12 cellular contexts compared by ENCODE assay signal in the genomic region with DNA sequence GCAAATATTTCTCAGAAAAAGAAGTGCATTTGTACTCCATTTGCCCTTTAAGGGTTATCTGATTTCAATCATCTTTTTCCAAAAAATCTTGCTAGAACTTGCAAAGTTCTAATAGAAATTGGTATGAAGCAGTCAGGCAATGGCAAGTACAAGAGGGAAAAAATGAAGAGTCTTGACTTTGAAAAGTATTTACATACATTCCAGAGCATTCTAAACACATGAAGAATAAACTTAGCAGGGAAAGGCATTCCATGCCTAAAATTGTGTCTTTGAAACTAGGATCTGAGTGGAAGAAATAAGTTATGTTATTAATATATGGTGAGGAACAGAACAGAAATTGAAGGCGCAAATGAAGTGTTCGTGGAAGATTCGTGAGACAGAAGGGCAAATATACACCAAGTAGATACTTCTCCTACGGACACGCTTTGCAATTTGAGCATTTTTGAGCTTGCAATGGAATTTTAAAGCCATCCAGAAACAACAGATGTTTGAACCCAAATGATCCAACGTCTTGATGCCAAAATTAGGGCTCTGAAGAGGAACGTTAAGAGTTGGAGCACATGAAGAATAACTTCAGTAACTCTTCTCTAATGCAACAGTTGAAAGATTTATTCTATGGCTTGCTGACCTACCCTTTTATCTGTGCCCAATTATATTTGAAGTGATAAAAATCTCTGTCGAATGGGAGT.
"Had no signal": no experiment of that assay in that cellular context is flagged by ENCODE, and none has a peak within 500 bp of the region (broad histone marks: within the 10 kb centered on the region; RNA-seq: fewer than 3 reads in every experiment).

No MANE protein-coding gene starts in this region.

- DNase-seq: activated CD4-positive, CD25-positive, alpha-beta regulatory T cell; activated CD8-positive, alpha-beta memory T cell treated with anti-CD3 and anti-CD28 coated beads, Interleukin-2, amount 10 ng/mL, durations not matched to agents 7 days and 5 days; activated effector memory CD4-positive, alpha-beta T cell treated with Interleukin-2 at 50 U/mL for 16 hours; activated T-cell treated with anti-CD3 and anti-CD28 coated beads, Interleukin-2, amount 50 U/mL, for 24 hours; amniotic stem cell; effector CD4-positive, alpha-beta T cell; hypothalamus; kidney glomerular epithelial cell; pancreas; SHP77 treated with DMSO at 0.1 percent for 48 hours; stomach; T-helper 2 cell had no signal

- H3K27me3 ChIP-seq: pancreas, stomach had no signal

- H3K27ac ChIP-seq: pancreas had no signal

- ATAC-seq: activated CD8-positive, alpha-beta memory T cell treated with anti-CD3 and anti-CD28 coated beads, Interleukin-2, amount 10 ng/mL, durations not matched to agents 7 days and 5 days; pancreas had no signal

- H3K9me3 ChIP-seq: pancreas, stomach had no signal

- H3K4me1 ChIP-seq: pancreas had no signal

- H3K4me3 ChIP-seq: pancreas, stomach had no signal

- H3K36me3 ChIP-seq: pancreas, stomach had no signal
